8 cellular contexts compared by ENCODE assay signal in the genomic region with DNA sequence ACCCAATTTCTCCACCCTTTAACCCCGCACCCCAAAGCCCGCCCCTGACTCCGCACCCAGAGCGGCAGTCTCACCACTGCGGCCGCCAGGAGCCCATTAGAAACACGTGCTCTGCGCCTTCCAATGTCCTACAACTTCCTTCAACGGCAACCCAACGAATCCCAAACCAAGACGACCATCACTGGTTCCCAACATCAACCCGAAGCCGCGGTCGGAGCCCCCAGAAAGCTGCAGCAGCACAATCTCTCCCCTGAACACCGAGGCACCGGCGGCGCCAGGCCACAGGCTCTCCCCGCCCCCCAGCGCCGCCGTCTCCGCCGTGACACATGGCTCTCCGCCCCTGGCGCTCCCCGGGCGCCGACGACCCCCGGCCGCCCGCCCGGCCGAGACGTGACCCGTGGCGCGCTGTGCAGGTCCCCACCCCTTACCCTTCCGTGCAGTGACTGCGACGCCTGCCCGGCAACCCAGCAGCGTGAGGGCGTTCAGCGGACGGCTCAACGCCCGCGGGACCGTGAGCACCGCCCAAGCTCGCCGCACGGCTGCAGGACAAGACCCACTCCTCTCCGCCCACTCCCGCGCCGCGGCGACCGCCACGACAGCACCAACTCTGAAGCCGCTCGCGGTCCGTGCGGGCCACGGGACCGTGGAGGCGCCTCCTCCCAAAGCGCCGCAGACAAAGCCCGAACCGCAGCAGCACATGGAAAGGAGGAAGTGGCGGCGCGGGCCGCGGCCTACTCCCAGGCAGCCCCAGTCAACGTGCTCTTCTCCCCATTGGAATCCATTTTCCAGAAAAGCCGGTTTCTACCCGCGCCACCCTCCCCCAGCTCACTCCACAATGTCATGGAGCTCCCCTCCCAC. TPM values are rescaled to one million over a fixed set of nuclear protein-coding genes. Genes with fewer than 3 reads are reported as not detected.
DNase-seq lines count a peak whose midpoint lies in the region; ATAC-seq and TF ChIP-seq lines count a peak whose summit lies in the region.

No MANE protein-coding gene starts in this region.

- peak; percentile 8 for ATAC-seq in GM23338
- ATAC-seq in natural killer cell treated with Interleukin-12 subunit alpha and Interleukin-12 subunit beta and Interleukin-15 and Interleukin-18, amount 100 ng/mL, for 72 hours = no peak
- ATAC-seq in HG03135 (IDR thresholded peaks at IDR 0.05; ENCODE audit: unreplicated experiment) = no peak

- POLR2A ChIA-PET in PC-9 (lab: Charles Lee; ENCODE audit: unreplicated experiment) = interaction anchor here (0.5 to 1.8 kb wide), 7 partner anchors 11 to 220 kb away, joined by 3 to 49 read pairs (median 4); no protein-coding TSS in a partner anchor

- in situ Hi-C loops in ACHN (cut with HindIII; ENCODE audit: low pct_ligation_motif_present, low pct_unique_long_range_greater_than_20kb, low sequenced_read_pairs) = no loop called here

- H4K20me1 ChIP-seq in GM23338 (replicated peaks; ENCODE audit: insufficient read depth) (peaks cover 43% of the 10 kb centered on the region), PC-9 (ENCODE audit: insufficient read depth) (peaks cover 45% of the 10 kb centered on the region)

- CTCF ChIA-PET in PC-9 (lab: Charles Lee) = interaction anchor here (1.5 kb wide), 1 partner anchor 36 kb away, joined by 20 read pairs; no protein-coding TSS in a partner anchor

- TF ChIP-seq CTCF in GM23338 (conservative IDR thresholded peaks at IDR 0.05; ENCODE audit: low read depth in 2 of 2) = no peak
- no peak for TF ChIP-seq CTCF in PC-9 (conservative IDR thresholded peaks at IDR 0.05)
- no peak for TF ChIP-seq CTCF in fibroblast of mammary gland (conservative IDR thresholded peaks at IDR 0.05; ENCODE audit: control insufficient read depth, insufficient read depth, low read depth, low read length)

- H3K9me2 ChIP-seq in GM23338 (ENCODE audit: insufficient read depth) (no peaks in the 10 kb centered on the region), PC-9 (ENCODE audit: insufficient read depth) (no peaks in the 10 kb centered on the region)

- intact Hi-C loops in PC-9 (cut with micrococcal nuclease; ENCODE audit: unreplicated experiment) = loop anchor here (5.0 kb wide), 1 partner anchor 150 kb away; no protein-coding TSS in a partner anchor
- intact Hi-C loops in activated T-helper 2 cell treated with anti-CD3 and anti-CD28 coated beads, Interferon-gamma antibody, Interleukin-2, Interleukin-4, amounts not matched to agents 10 μg/mL and 5 μg/mL and 100 μg/mL, durations not matched to agents 14 hours and 24 hours and 36 hours (cut with micrococcal nuclease) = loop anchor here (2.0 kb wide), 1 partner anchor 21 kb away; no protein-coding TSS in a partner anchor

- peaks cover 44% of the 10 kb centered on the region for H3K4me1 Mint-ChIP-seq in GM23338
- peaks cover 49% of the 10 kb centered on the region for H3K4me1 Mint-ChIP-seq in activated T-helper 2 cell treated with anti-CD3 and anti-CD28 coated beads, Interferon-gamma antibody, Interleukin-2, Interleukin-4, amounts not matched to agents 10 μg/mL and 5 μg/mL and 100 μg/mL, durations not matched to agents 14 hours and 24 hours and 36 hours (ENCODE audit: low read depth)
- peaks cover 48 to 59% of the 10 kb centered on the region in 2 donors for H3K4me1 Mint-ChIP-seq in natural killer cell treated with Interleukin-12 subunit alpha and Interleukin-12 subunit beta and Interleukin-15 and Interleukin-18, amount 100 ng/mL, for 72 hours (ENCODE audit: low read depth in 2 of 2)

- peak; percentile 44 for DNase-seq in ACHN
- DNase-seq in GM23338 (ENCODE audit: low spot score) = peak; percentile 68
- peak in 1 of 2 experiments; percentile 31 for DNase-seq in PC-9
- DNase-seq in activated T-helper 2 cell treated with anti-CD3 and anti-CD28 coated beads, Interferon-gamma antibody, Interleukin-2, Interleukin-4, amounts not matched to agents 10 μg/mL and 5 μg/mL and 100 μg/mL, durations not matched to agents 14 hours and 24 hours and 36 hours (ENCODE audit: low spot score) = peak; percentile 48
- DNase-seq in fibroblast of mammary gland (ENCODE audit: low read depth) = peak; percentile 36
- DNase-seq in natural killer cell treated with Interleukin-12 subunit alpha and Interleukin-12 subunit beta and Interleukin-15 and Interleukin-18, amount 100 ng/mL, for 72 hours (ENCODE audit: low spot score) = peak; percentile 70
- peak; percentile 42 to 64 (median 60) for DNase-seq in stimulated activated naive CD4-positive, alpha-beta T cell (lab: John Stamatoyannopoulos, UW)

- peak overlapping the region; percentile 99 for H3K27ac Mint-ChIP-seq in GM23338
- peak overlapping the region; percentile 100 for H3K27ac Mint-ChIP-seq in activated T-helper 2 cell treated with anti-CD3 and anti-CD28 coated beads, Interferon-gamma antibody, Interleukin-2, Interleukin-4, amounts not matched to agents 10 μg/mL and 5 μg/mL and 100 μg/mL, durations not matched to agents 14 hours and 24 hours and 36 hours
- peak overlapping the region; percentile 82 to 90 for H3K27ac Mint-ChIP-seq in natural killer cell treated with Interleukin-12 subunit alpha and Interleukin-12 subunit beta and Interleukin-15 and Interleukin-18, amount 100 ng/mL, for 72 hours

- H3K36me3 Mint-ChIP-seq in GM23338 (ENCODE audit: low read depth) = peaks cover 54% of the 10 kb centered on the region
- H3K36me3 Mint-ChIP-seq in activated T-helper 2 cell treated with anti-CD3 and anti-CD28 coated beads, Interferon-gamma antibody, Interleukin-2, Interleukin-4, amounts not matched to agents 10 μg/mL and 5 μg/mL and 100 μg/mL, durations not matched to agents 14 hours and 24 hours and 36 hours (ENCODE audit: low read depth) = peaks cover 47% of the 10 kb centered on the region
- H3K36me3 Mint-ChIP-seq in natural killer cell treated with Interleukin-12 subunit alpha and Interleukin-12 subunit beta and Interleukin-15 and Interleukin-18, amount 100 ng/mL, for 72 hours = peaks cover 43% of the 10 kb centered on the region

- peaks cover 58% of the 10 kb centered on the region for H3K79me2 ChIP-seq in GM23338 (replicated peaks; ENCODE audit: insufficient read depth)
- H3K79me2 ChIP-seq in PC-9 (ENCODE audit: low read depth) = peaks cover 55% of the 10 kb centered on the region

- H3K4me3 ChIP-seq in GM23338 = peak overlapping the region; percentile 93
- H3K4me3 ChIP-seq in PC-9 = peak overlapping the region; percentile 87
- H3K4me3 ChIP-seq in fibroblast of mammary gland (ENCODE audit: control insufficient read depth, low read depth, low read length) = peak overlapping the region; percentile 99

- peaks cover 11% of the 10 kb centered on the region for H3K27me3 Mint-ChIP-seq in GM23338 (ENCODE audit: insufficient read depth, low read depth, poor library complexity)
- H3K27me3 Mint-ChIP-seq in activated T-helper 2 cell treated with anti-CD3 and anti-CD28 coated beads, Interferon-gamma antibody, Interleukin-2, Interleukin-4, amounts not matched to agents 10 μg/mL and 5 μg/mL and 100 μg/mL, durations not matched to agents 14 hours and 24 hours and 36 hours (ENCODE audit: low read depth) = no peaks in the 10 kb centered on the region
- no peaks in the 10 kb centered on the region for H3K27me3 Mint-ChIP-seq in natural killer cell treated with Interleukin-12 subunit alpha and Interleukin-12 subunit beta and Interleukin-15 and Interleukin-18, amount 100 ng/mL, for 72 hours

- H3K27me3 ChIP-seq in GM23338 (ENCODE audit: insufficient read depth) (no peaks in the 10 kb centered on the region), PC-9 (ENCODE audit: insufficient read depth, low read depth) (no peaks in the 10 kb centered on the region)

- H2AFZ ChIP-seq in GM23338 = no peak overlapping the region
- no peak overlapping the region for H2AFZ ChIP-seq in PC-9

- H3K4me2 ChIP-seq in GM23338 (peak overlapping the region; percentile 95), PC-9 (peak overlapping the region; percentile 97)

- H3F3A ChIP-seq in GM23338 (replicated peaks; ENCODE audit: low read depth) = peaks cover 6% of the 10 kb centered on the region; the same call in 1 of the 2 replicates
- peaks cover 14% of the 10 kb centered on the region; the same call in 1 of the 2 replicates for H3F3A ChIP-seq in PC-9 (ENCODE audit: insufficient read depth, low read depth)

- H3K4me3 Mint-ChIP-seq in GM23338 = peak overlapping the region; percentile 95
- peak overlapping the region; percentile 97 for H3K4me3 Mint-ChIP-seq in activated T-helper 2 cell treated with anti-CD3 and anti-CD28 coated beads, Interferon-gamma antibody, Interleukin-2, Interleukin-4, amounts not matched to agents 10 μg/mL and 5 μg/mL and 100 μg/mL, durations not matched to agents 14 hours and 24 hours and 36 hours (ENCODE audit: low read depth)
- H3K4me3 Mint-ChIP-seq in natural killer cell treated with Interleukin-12 subunit alpha and Interleukin-12 subunit beta and Interleukin-15 and Interleukin-18, amount 100 ng/mL, for 72 hours = peak overlapping the region; percentile 99

- H3K9me3 Mint-ChIP-seq in GM23338 = peaks cover 5% of the 10 kb centered on the region
- no peaks in the 10 kb centered on the region for H3K9me3 Mint-ChIP-seq in activated T-helper 2 cell treated with anti-CD3 and anti-CD28 coated beads, Interferon-gamma antibody, Interleukin-2, Interleukin-4, amounts not matched to agents 10 μg/mL and 5 μg/mL and 100 μg/mL, durations not matched to agents 14 hours and 24 hours and 36 hours
- H3K9me3 Mint-ChIP-seq in natural killer cell treated with Interleukin-12 subunit alpha and Interleukin-12 subunit beta and Interleukin-15 and Interleukin-18, amount 100 ng/mL, for 72 hours = peaks cover 4% of the 10 kb centered on the region

- no peaks in the 10 kb centered on the region for H3K9me3 ChIP-seq in PC-9 (ENCODE audit: insufficient read depth, low read depth)

- H3K36me3 ChIP-seq in GM23338 (ENCODE audit: insufficient read depth) (peaks cover 43% of the 10 kb centered on the region), PC-9 (ENCODE audit: low read depth) (peaks cover 38% of the 10 kb centered on the region)

- TSS peak; percentile 2 for BruUV-seq in PC-9 (replicated peaks; lab: Mats Ljungman, UMichigan)

- H3K27ac ChIP-seq in GM23338 (ENCODE audit: low read depth) = peak overlapping the region; percentile 99
- peak overlapping the region; percentile 95 for H3K27ac ChIP-seq in PC-9

- H3K4me1 ChIP-seq in GM23338 (ENCODE audit: insufficient read depth) (peaks cover 22% of the 10 kb centered on the region), PC-9 (replicated peaks; ENCODE audit: insufficient read depth) (peaks cover 30% of the 10 kb centered on the region)

RNA-seq across cellular contexts. Expression of a gene that starts 0.5 kb away (rescaled TPM):
- 163 and 169 TPM in 2 replicates for total RNA-seq in GM23338 (2014; rRNA removed; shearing (Covaris generic))
- 149 and 164 TPM in 2 replicates for polyA plus RNA-seq in GM23338 (2016; fragmentation: Nextera tagmentation; extraction: Ambion mirVana)
- 73.7 and 103 TPM in 2 replicates for total RNA-seq in PC-9 (2021)
- 197 TPM in 2 replicates for total RNA-seq in activated T-helper 2 cell treated with anti-CD3 and anti-CD28 coated beads, Interferon-gamma antibody, Interleukin-2, Interleukin-4, amounts not matched to agents 10 μg/mL and 5 μg/mL and 100 μg/mL, durations not matched to agents 14 hours and 24 hours and 36 hours
- total RNA-seq in natural killer cell treated with Interleukin-12 subunit alpha and Interleukin-12 subunit beta and Interleukin-15 and Interleukin-18, amount 100 ng/mL, for 72 hours = 100 to 1,000 TPM; 142 to 150 TPM

RNA-seq across cellular contexts. Expression of a gene that starts 48.5 kb away (rescaled TPM):
- 32.0 and 39.4 TPM in 2 replicates for total RNA-seq in GM23338 (2014; rRNA removed; shearing (Covaris generic))
- 19.9 and 23.1 TPM in 2 replicates for polyA plus RNA-seq in GM23338 (2016; fragmentation: Nextera tagmentation; extraction: Ambion mirVana)
- total RNA-seq in PC-9 (2021) = 92.0 and 99.1 TPM in 2 replicates
- 57.5 and 59.7 TPM in 2 replicates for total RNA-seq in activated T-helper 2 cell treated with anti-CD3 and anti-CD28 coated beads, Interferon-gamma antibody, Interleukin-2, Interleukin-4, amounts not matched to agents 10 μg/mL and 5 μg/mL and 100 μg/mL, durations not matched to agents 14 hours and 24 hours and 36 hours
- total RNA-seq in natural killer cell treated with Interleukin-12 subunit alpha and Interleukin-12 subunit beta and Interleukin-15 and Interleukin-18, amount 100 ng/mL, for 72 hours = 10 to 100 TPM; 78.3 to 88.0 TPM
